ENCODE assay signal across 20 cellular contexts in the genomic region with DNA sequence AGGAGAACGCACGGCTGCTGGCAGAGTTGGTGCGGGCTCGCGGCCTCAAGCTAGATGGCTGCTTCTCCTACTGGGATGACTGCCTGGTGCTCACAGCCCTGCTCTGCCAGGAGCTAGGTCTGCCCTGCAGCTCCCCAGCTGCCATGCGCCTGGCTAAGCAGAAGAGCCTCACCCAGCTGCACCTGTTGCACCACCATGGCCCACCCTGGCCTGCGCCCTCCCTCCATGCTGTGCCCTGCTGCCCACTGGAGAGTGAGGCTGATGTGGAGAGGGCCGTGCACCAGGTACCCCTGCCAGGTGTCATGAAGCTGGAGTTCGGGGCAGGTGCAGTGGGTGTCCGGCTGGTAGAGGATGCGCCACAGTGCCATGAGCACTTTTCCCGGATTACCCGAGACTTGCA. TPM values are rescaled to one million over a fixed set of nuclear protein-coding genes. Genes with fewer than 3 reads are reported as not detected.
A peak's percentile ranks its signal among the peaks of the same experiment; 100 is the strongest.
DNase-seq lines count a peak whose midpoint lies in the region; FAIRE-seq and TF ChIP-seq lines count a peak whose summit lies in the region.
"Had no signal": no experiment of that assay in that cellular context is flagged by ENCODE, and none has a peak within 500 bp of the region (broad histone marks: within the 10 kb centered on the region; RNA-seq: fewer than 3 reads in every experiment).

No MANE protein-coding gene starts in this region.

- peaks cover 14% of the 10 kb centered on the region for H3K23me2 ChIP-seq in H1 (ENCODE audit: low read depth, low read length)

- no peak for TF ChIP-seq CTCF in RWPE1 (conservative IDR thresholded peaks at IDR 0.05; ENCODE audit: low read depth)
- no peak for TF ChIP-seq CTCF in H1 (IDR thresholded peaks at IDR 0.05; ENCODE audit: control extremely low read depth in 1 of 3, insufficient read depth in 1 of 3, low read depth in 1 of 3, low read length in 3 of 3)
- no peak for TF ChIP-seq CTCF in testis (IDR thresholded peaks at IDR 0.05)

- no peaks in the 10 kb centered on the region for H3K79me2 ChIP-seq in H1 (ENCODE audit: control insufficient read depth in 1 of 2, insufficient read depth in 2 of 2, low read length in 2 of 2)

- H3K4me3 ChIP-seq in H1 (ENCODE audit: extremely low read depth in 1 of 4, insufficient read depth in 2 of 4, low read depth in 3 of 4, low read length in 4 of 4) (no peak overlapping the region), testis (no peak overlapping the region), HAP-1 (no peak overlapping the region)
- H3K4me3 ChIP-seq: GM12878, GM23338 had no signal

- H3K4ac ChIP-seq in H1 (replicated peaks; ENCODE audit: insufficient read length, low read depth, low read length), result no peak overlapping the region

- H3K56ac ChIP-seq in H1 (replicated peaks; ENCODE audit: insufficient read length, low read depth, low read length), result no peak overlapping the region

- H4K20me1 ChIP-seq in H1 (replicated peaks in 1 of 2; ENCODE audit: control insufficient read depth in 1 of 2, insufficient read depth in 2 of 2, low read length in 2 of 2), result peaks cover 0 to 3% of the 10 kb centered on the region in 2 experiments

- intact Hi-C loops in testis (cut with DNase I; ENCODE audit: low total_unique reads), result no loop called here

- H3K18ac ChIP-seq in H1 (ENCODE audit: extremely low read depth, low read length), result no peak overlapping the region

- H2BK5ac ChIP-seq in H1 (ENCODE audit: low read depth, low read length), result no peak overlapping the region

- WGBS in H1 (ENCODE audit: extremely low coverage in 1 of 2, insufficient coverage in 1 of 2, insufficient read length in 1 of 2, insufficient replicate concordance in 2 of 2, low coverage in 1 of 2, low lambda C conversion rate in 2 of 2, missing lambda C conversion rate in 1 of 2), 2 experiments, result 93% methylated on average over 12 of the region's 13 CpGs; no CpG with 5 or more reads in 1 of the 2 experiments
- 90 to 96% methylated on average over 2 to 13 of the region's 13 CpGs for WGBS in testis, 2 donors

- 0 out of 2 replicates have a peak overlapping the region, but pooled peaks have one; percentile 39 for H2BK12ac ChIP-seq in H1 (ENCODE audit: low read depth, low read length)

- no peak overlapping the region for H2AK5ac ChIP-seq in H1 (ENCODE audit: low read depth, low read length)

- FAIRE-seq in H1 (lab: Jason Lieb, UNC), result no peak
- FAIRE-seq: GM12878, GM19239, H54 had no signal

- H3K14ac ChIP-seq in H1 (ENCODE audit: insufficient read length), result no peak overlapping the region

- no peak for TF ChIP-seq EP300 in H1 (IDR thresholded peaks at IDR 0.05; ENCODE audit: borderline replicate concordance in 1 of 2, low read depth in 2 of 2, low read length in 2 of 2)

- H4K5ac ChIP-seq in H1 (ENCODE audit: insufficient read length, low read depth, low read length), result no peak overlapping the region

- H2BK20ac ChIP-seq in H1 (ENCODE audit: low read length), result no peak overlapping the region

- no peak overlapping the region for H2AFZ ChIP-seq in H1 (ENCODE audit: low read length)
- H2AFZ ChIP-seq: GM23338 had no signal

- H3K9ac ChIP-seq in H1 (replicated peaks in 1 of 4; ENCODE audit: extremely low read depth in 1 of 4, low read depth in 3 of 4, low read length in 3 of 4), result no peak overlapping the region

- CTCF ChIA-PET in RWPE1 (lab: Yijun Ruan, JAX), result interaction anchor here (0.6 to 1.5 kb wide), 5 partner anchors 11 to 1646 kb away, joined by 3 read pairs; a partner anchor contains a TSS
- CTCF ChIA-PET in H1 (lab: Charles Lee; ENCODE audit: partially characterized antibody), result interaction anchor here (0.5 to 1.8 kb wide), 7 partner anchors 22 to 327 kb away, joined by 3 to 7 read pairs (median 3); a partner anchor contains a TSS

- no peak overlapping the region for H3K4me2 ChIP-seq in H1 (ENCODE audit: insufficient read depth in 1 of 2, low read depth in 2 of 2, low read length in 2 of 2)
- H3K4me2 ChIP-seq: GM23338 had no signal

- H4K8ac ChIP-seq in H1 (ENCODE audit: extremely low read depth, insufficient read depth, low read length), result no peak overlapping the region; the same call in 1 of the 2 replicates

- no peak overlapping the region for H3K23ac ChIP-seq in H1 (ENCODE audit: insufficient read length)

- H3K4me1 ChIP-seq in H1 (replicated peaks in 1 of 4; ENCODE audit: control insufficient read depth in 3 of 4, insufficient read depth in 4 of 4, low read length in 3 of 4) (peaks cover 0 to 9% (median 5%) of the 10 kb centered on the region in 4 experiments; a peak in 4 of 7 replicates), testis (peaks cover 11% of the 10 kb centered on the region), HAP-1 (peaks cover 13% of the 10 kb centered on the region)

- no peak overlapping the region for H2BK120ac ChIP-seq in H1 (replicated peaks; ENCODE audit: low read depth, low read length)

- POLR2A ChIA-PET in RWPE1 (lab: Yijun Ruan, JAX; ENCODE audit: low non-redundant PET) (no interaction called here), H1 (lab: Charles Lee; ENCODE audit: partially characterized antibody) (interaction anchor here (0.9 to 10.2 kb wide), 6 partner anchors 9 to 54 kb away, joined by 3 to 104 read pairs (median 4); a partner anchor contains a TSS)

- TF ChIP-seq POLR2A in H1 (IDR thresholded peaks at IDR 0.05; ENCODE audit: control extremely low read depth in 1 of 2, low read depth in 2 of 2, low read length in 2 of 2) (no peak), testis (IDR thresholded peaks at IDR 0.05) (no peak)

- H3K27me3 ChIP-seq in H1 (replicated peaks in 1 of 4; ENCODE audit: control insufficient read depth in 3 of 4, extremely low read depth in 1 of 4, insufficient read depth in 3 of 4, low read length in 3 of 4), result peaks cover 0 to 8% (median 5%) of the 10 kb centered on the region in 4 experiments; a peak in 4 of 7 replicates
- H3K27me3 ChIP-seq in testis, result no peaks in the 10 kb centered on the region
- H3K27me3 ChIP-seq in HAP-1 (ENCODE audit: low read depth), result no peaks in the 10 kb centered on the region

- no peak overlapping the region for H4K91ac ChIP-seq in H1 (replicated peaks; ENCODE audit: insufficient read length, low read length)

- DNase-seq in RWPE1 (ENCODE audit: low spot score) (no peak), H1 (ENCODE audit: low read depth in 1 of 2, low spot score in 2 of 2) (no peak), substantia nigra (lab: John Stamatoyannopoulos, UW) (no peak), DMS53 treated with DMSO at 0.1 percent for 48 hours (lab: John Stamatoyannopoulos, UW; ENCODE audit: unreplicated experiment) (no peak), testis (no peak), HAP-1 (ENCODE audit: low spot score in 2 of 2) (no peak)
- DNase-seq: C1 segment of cervical spinal cord; CD4-positive, alpha-beta memory T cell; COR-L47; DND-41; GDM1; HCEC 1CT had no signal

- no peaks in the 10 kb centered on the region for H3K36me3 ChIP-seq in H1 (ENCODE audit: control insufficient read depth in 2 of 4, insufficient read depth in 4 of 4, low read length in 3 of 4)
- H3K36me3 ChIP-seq in testis (ENCODE audit: low read depth, missing control alignments), result no peaks in the 10 kb centered on the region
- no peaks in the 10 kb centered on the region for H3K36me3 ChIP-seq in HAP-1 (replicated peaks)

- H3K9me3 ChIP-seq in H1 (ENCODE audit: insufficient read depth in 2 of 2, low read depth in 1 of 2, low read length in 1 of 2) (no peaks in the 10 kb centered on the region), testis (no peaks in the 10 kb centered on the region), HAP-1 (no peaks in the 10 kb centered on the region)

- H2BK15ac ChIP-seq in H1 (ENCODE audit: low read length), result no peak overlapping the region; the same call in 1 of the 2 replicates

- no peak for TF ChIP-seq RAD21 in H1 (IDR thresholded peaks at IDR 0.05 in 1 of 2, conservative IDR thresholded peaks at IDR 0.05 in 1 of 2; ENCODE audit: low read depth in 2 of 2, low read length in 2 of 2)

- in situ Hi-C loops in HAP-1 (cut with MboI; ENCODE audit: low sequenced_read_pairs), result no loop called here

- no peaks in the 10 kb centered on the region for H3K79me1 ChIP-seq in H1 (ENCODE audit: low read depth, low read length)

- peak overlapping the region; percentile 83 for H3K27ac ChIP-seq in RWPE1
- no peak overlapping the region for H3K27ac ChIP-seq in H1 (ENCODE audit: low read depth, low read length)
- peak overlapping the region; percentile 35 for H3K27ac ChIP-seq in substantia nigra (ENCODE audit: low read depth, low read length, poor library complexity, severe bottlenecking)
- H3K27ac ChIP-seq in testis, result no peak overlapping the region

RNA-seq across cellular contexts. Expression of a gene that starts 4.8 kb away (rescaled TPM):
- 41.0 and 43.9 TPM in 2 replicates for total RNA-seq in H1 (2021; fragmentation: NEBNext Ultra II Directional; extraction: Animal tissue kit (Norgen Biotek cat#: 25700))
- polyA plus RNA-seq in H1 (2011; rRNA removed) (47.1 and 58.6 TPM in 2 replicates), testis (ENCODE audit: insufficient read depth, low read depth, low replicate concordance) (30.1 TPM)
- polyA plus RNA-seq in H1 (2011; cell fraction: cytosol; rRNA removed), result 54.3 TPM
- 104 TPM for polyA plus RNA-seq in H1 (2011; cell fraction: nucleus; rRNA removed)
- polyA plus RNA-seq in H1 (2012, experiment 1 of 2), result 31.6 to 44.5 TPM (median 41.0 TPM) in 4 replicates
- 44.7 TPM for polyA plus RNA-seq in H1 (2012, experiment 2 of 2)
- polyA plus RNA-seq in H1 (2013, experiment 1 of 2), result 27.6 TPM
- polyA plus RNA-seq in H1 (2013, experiment 2 of 2), result 27.9 TPM
- polyA minus RNA-seq in H1 (2011; rRNA and poly(A)+ RNA removed), result 36.3 and 41.7 TPM in 2 replicates
- polyA minus RNA-seq in H1 (2011; cell fraction: cytosol; rRNA and poly(A)+ RNA removed), result 30.8 TPM
- polyA minus RNA-seq in H1 (2011; cell fraction: nucleus; rRNA and poly(A)+ RNA removed), result 44.4 TPM
- total RNA-seq in testis, result 10 to 100 TPM; 46.5 to 47.4 TPM

RNA-seq across cellular contexts. Expression of a gene that starts 8.0 kb away (rescaled TPM):
- total RNA-seq in H1 (2021; fragmentation: NEBNext Ultra II Directional; extraction: Animal tissue kit (Norgen Biotek cat#: 25700)), result 0.61 and 1.1 TPM in 2 replicates
- polyA plus RNA-seq in H1 (2011; rRNA removed), result 0.82 and 0.96 TPM in 2 replicates
- 1.1 TPM for polyA plus RNA-seq in H1 (2011; cell fraction: cytosol; rRNA removed)
- 5.7 TPM for polyA plus RNA-seq in H1 (2011; cell fraction: nucleus; rRNA removed)
- polyA plus RNA-seq in H1 (2012, experiment 1 of 2), result 0.72 to 2.2 TPM (median 1.1 TPM) in 4 replicates
- 0.47 TPM for polyA plus RNA-seq in H1 (2012, experiment 2 of 2)
- 0.51 TPM for polyA plus RNA-seq in H1 (2013, experiment 1 of 2)
- polyA plus RNA-seq in H1 (2013, experiment 2 of 2), result 0.31 TPM
- 0.47 and 0.54 TPM in 2 replicates for polyA minus RNA-seq in H1 (2011; rRNA and poly(A)+ RNA removed)
- 0.22 TPM for polyA minus RNA-seq in H1 (2011; cell fraction: cytosol; rRNA and poly(A)+ RNA removed)
- 1.4 TPM for polyA minus RNA-seq in H1 (2011; cell fraction: nucleus; rRNA and poly(A)+ RNA removed)
- 1 to 10 TPM in 1 of 2 donors, under 1 TPM in 1; 0.74 to 1.3 TPM for total RNA-seq in testis
- 1.6 TPM for polyA plus RNA-seq in testis (ENCODE audit: insufficient read depth, low read depth, low replicate concordance)
- total RNA-seq: A172, Calu3 had no signal

RNA-seq across cellular contexts. Expression of a gene that starts 14.0 kb away (rescaled TPM):
- 0.78 and 1.4 TPM in 2 replicates for total RNA-seq in H1 (2021; fragmentation: NEBNext Ultra II Directional; extraction: Animal tissue kit (Norgen Biotek cat#: 25700))
- polyA plus RNA-seq in H1 (2011; rRNA removed) (6.7 and 9.5 TPM in 2 replicates), testis (ENCODE audit: insufficient read depth, low read depth, low replicate concordance) (5.6 TPM)
- 6.7 TPM for polyA plus RNA-seq in H1 (2011; cell fraction: cytosol; rRNA removed)
- 39.1 TPM for polyA plus RNA-seq in H1 (2011; cell fraction: nucleus; rRNA removed)
- 3.0 to 3.5 TPM (median 3.2 TPM) in 4 replicates for polyA plus RNA-seq in H1 (2012, experiment 1 of 2)
- 1.9 TPM for polyA plus RNA-seq in H1 (2012, experiment 2 of 2)
- 1.2 TPM for polyA plus RNA-seq in H1 (2013, experiment 1 of 2)
- 0.85 TPM for polyA plus RNA-seq in H1 (2013, experiment 2 of 2)
- 0.28 and 0.44 TPM in 2 replicates for polyA minus RNA-seq in H1 (2011; rRNA and poly(A)+ RNA removed)
- polyA minus RNA-seq in H1 (2011; cell fraction: cytosol; rRNA and poly(A)+ RNA removed), result 2.3 TPM
- 5.0 TPM for polyA minus RNA-seq in H1 (2011; cell fraction: nucleus; rRNA and poly(A)+ RNA removed)
- total RNA-seq in testis, result 1 to 10 TPM; 3.1 to 5.2 TPM

RNA-seq across cellular contexts. Expression of a gene that starts 19.6 kb away (rescaled TPM):
- 0.69 TPM in 1 of 2 replicates, not detected in the other for total RNA-seq in H1 (2021; fragmentation: NEBNext Ultra II Directional; extraction: Animal tissue kit (Norgen Biotek cat#: 25700))
- 0.27 and 0.35 TPM in 2 replicates for polyA plus RNA-seq in H1 (2011; rRNA removed)
- 0.16 TPM for polyA plus RNA-seq in H1 (2011; cell fraction: cytosol; rRNA removed)
- polyA plus RNA-seq in H1 (2011; cell fraction: nucleus; rRNA removed), result 1.6 TPM
- 0.11 to 1.00 TPM (median 0.55 TPM) in 4 replicates for polyA plus RNA-seq in H1 (2012, experiment 1 of 2)
- 0.31 TPM for polyA plus RNA-seq in H1 (2012, experiment 2 of 2)
- 0.41 TPM for polyA plus RNA-seq in H1 (2013, experiment 1 of 2)
- polyA plus RNA-seq in H1 (2013, experiment 2 of 2), result 0.46 TPM
- polyA minus RNA-seq in H1 (2011; rRNA and poly(A)+ RNA removed), result 0.22 and 0.41 TPM in 2 replicates
- not detected for polyA minus RNA-seq in H1 (2011; cell fraction: cytosol; rRNA and poly(A)+ RNA removed)
- polyA minus RNA-seq in H1 (2011; cell fraction: nucleus; rRNA and poly(A)+ RNA removed), result 0.40 TPM
- total RNA-seq in testis, result 1 to 10 TPM; 1.8 to 3.8 TPM
- polyA plus RNA-seq in testis (ENCODE audit: insufficient read depth, low read depth, low replicate concordance), result 3.3 TPM
- total RNA-seq: A172, A673, Calu3 had no signal
- polyA plus RNA-seq: BJ had no signal

RNA-seq across cellular contexts. Expression of a gene that starts 19.8 kb away (rescaled TPM):
- total RNA-seq in H1 (2021; fragmentation: NEBNext Ultra II Directional; extraction: Animal tissue kit (Norgen Biotek cat#: 25700)), result 77.1 and 84.3 TPM in 2 replicates
- polyA plus RNA-seq in H1 (2011; rRNA removed) (131 and 148 TPM in 2 replicates), testis (ENCODE audit: insufficient read depth, low read depth, low replicate concordance) (34.3 TPM)
- polyA plus RNA-seq in H1 (2011; cell fraction: cytosol; rRNA removed), result 141 TPM
- polyA plus RNA-seq in H1 (2011; cell fraction: nucleus; rRNA removed), result 193 TPM
- polyA plus RNA-seq in H1 (2012, experiment 1 of 2), result 50.9 to 80.4 TPM (median 78.0 TPM) in 4 replicates
- polyA plus RNA-seq in H1 (2012, experiment 2 of 2), result 77.6 TPM
- 61.1 TPM for polyA plus RNA-seq in H1 (2013, experiment 1 of 2)
- polyA plus RNA-seq in H1 (2013, experiment 2 of 2), result 55.9 TPM
- 47.7 and 82.2 TPM in 2 replicates for polyA minus RNA-seq in H1 (2011; rRNA and poly(A)+ RNA removed)
- 51.7 TPM for polyA minus RNA-seq in H1 (2011; cell fraction: cytosol; rRNA and poly(A)+ RNA removed)
- polyA minus RNA-seq in H1 (2011; cell fraction: nucleus; rRNA and poly(A)+ RNA removed), result 65.5 TPM
- 10 to 100 TPM; 34.6 to 48.6 TPM for total RNA-seq in testis

Comparison
In these comparisons a context has a peak if more than half of its experiments do, and no peak if none do; other contexts are left out.
1. H3K27ac ChIP-seq: peak in RWPE1 (single experiment) and substantia nigra (single experiment); none in H1 (single experiment) and testis (0 of 2).